ENCODE assay signal across 10 cellular contexts in genomic region chr1:167648978-167649752, GRCh38. TPM values are rescaled to one million over a fixed set of nuclear protein-coding genes. Genes with fewer than 3 reads are reported as not detected.
DNase-seq lines count a peak whose midpoint lies in the region; ATAC-seq and TF ChIP-seq lines count a peak whose summit lies in the region.
"Had no signal": no experiment of that assay in that cellular context is flagged by ENCODE, and none has a peak within 500 bp of the region (broad histone marks: within the 10 kb centered on the region; RNA-seq: fewer than 3 reads in every experiment).

No MANE protein-coding gene starts in this region.

- H3K27me3 ChIP-seq in CD8-positive, alpha-beta memory T cell (ENCODE audit: insufficient read depth, low read length, poor library complexity, severe bottlenecking) = no peaks in the 10 kb centered on the region
- no peaks in the 10 kb centered on the region for H3K27me3 ChIP-seq in effector memory CD4-positive, alpha-beta T cell (replicated peaks; ENCODE audit: control insufficient read depth, insufficient read depth, low read length, poor library complexity, severe bottlenecking)

- H3K9me3 Mint-ChIP-seq in CD8-positive, alpha-beta memory T cell = no peaks in the 10 kb centered on the region
- H3K9me3 Mint-ChIP-seq in natural killer cell treated with Interleukin-12 subunit alpha and Interleukin-12 subunit beta and Interleukin-15 and Interleukin-18, amount 100 ng/mL, for 72 hours = no peaks in the 10 kb centered on the region

- no peak for TF ChIP-seq POLR2A in NB4 (IDR thresholded peaks at IDR 0.05; ENCODE audit: extremely low read depth, insufficient read length)

- H3K4me1 Mint-ChIP-seq in CD8-positive, alpha-beta memory T cell = peaks cover 89 to 93% (median 93%) of the 10 kb centered on the region in 3 donors
- H3K4me1 Mint-ChIP-seq in natural killer cell treated with Interleukin-12 subunit alpha and Interleukin-12 subunit beta and Interleukin-15 and Interleukin-18, amount 100 ng/mL, for 72 hours (ENCODE audit: low read depth in 2 of 2) = peaks cover 60 to 73% of the 10 kb centered on the region in 2 donors

- TF ChIP-seq CTCF in NB4 (IDR thresholded peaks at IDR 0.05; ENCODE audit: low read depth, low read length) (no peak), GM20000 (IDR thresholded peaks at IDR 0.05; ENCODE audit: extremely low read depth, missing control alignments) (no peak)

- DNase-seq in CD8-positive, alpha-beta memory T cell = no peak
- DNase-seq in NB4 (ENCODE audit: low read depth) (peak; percentile 77), posterior cingulate gyrus (no peak), GM20000 (ENCODE audit: low spot score) (no peak), cortex of kidney (lab: John Stamatoyannopoulos, UW) (no peak)
- DNase-seq in effector memory CD4-positive, alpha-beta T cell = no peak
- DNase-seq in natural killer cell treated with Interleukin-12 subunit alpha and Interleukin-12 subunit beta and Interleukin-15 and Interleukin-18, amount 100 ng/mL, for 72 hours (ENCODE audit: low spot score) = no peak
- no peak for DNase-seq in activated CD4-positive, CD25-positive, alpha-beta regulatory T cell (lab: John Stamatoyannopoulos, UW)
- DNase-seq: SHP77 treated with DMSO at 0.1 percent for 48 hours had no signal

- ATAC-seq in natural killer cell treated with Interleukin-12 subunit alpha and Interleukin-12 subunit beta and Interleukin-15 and Interleukin-18, amount 100 ng/mL, for 72 hours = peak in 1 of 2 donors; percentile 37

- H3K27me3 Mint-ChIP-seq in CD8-positive, alpha-beta memory T cell = peaks cover 0 to 3% of the 10 kb centered on the region in 2 donors
- no peaks in the 10 kb centered on the region for H3K27me3 Mint-ChIP-seq in natural killer cell treated with Interleukin-12 subunit alpha and Interleukin-12 subunit beta and Interleukin-15 and Interleukin-18, amount 100 ng/mL, for 72 hours

- H3K4me1 ChIP-seq in CD8-positive, alpha-beta memory T cell (ENCODE audit: insufficient read depth, low read length) = peaks cover 77% of the 10 kb centered on the region
- H3K4me1 ChIP-seq in effector memory CD4-positive, alpha-beta T cell (ENCODE audit: control insufficient read depth, insufficient read depth, low read length, poor library complexity, severe bottlenecking) = peaks cover 70% of the 10 kb centered on the region

- H3K27ac ChIP-seq in CD8-positive, alpha-beta memory T cell (ENCODE audit: low read depth, low read length) = no peak overlapping the region
- H3K27ac ChIP-seq in effector memory CD4-positive, alpha-beta T cell (ENCODE audit: insufficient read depth, low read length, poor library complexity, severe bottlenecking) = peak overlapping the region; percentile 27

- intact Hi-C loops in posterior cingulate gyrus (cut with DNase I) = no loop called here

- peak overlapping the region; percentile 83 to 98 (median 95) for H3K27ac Mint-ChIP-seq in CD8-positive, alpha-beta memory T cell
- peak overlapping the region; percentile 83 to 96 for H3K27ac Mint-ChIP-seq in natural killer cell treated with Interleukin-12 subunit alpha and Interleukin-12 subunit beta and Interleukin-15 and Interleukin-18, amount 100 ng/mL, for 72 hours

- peaks cover 2 to 58% (median 14%) of the 10 kb centered on the region in 3 donors for H3K36me3 Mint-ChIP-seq in CD8-positive, alpha-beta memory T cell
- H3K36me3 Mint-ChIP-seq in natural killer cell treated with Interleukin-12 subunit alpha and Interleukin-12 subunit beta and Interleukin-15 and Interleukin-18, amount 100 ng/mL, for 72 hours = no peaks in the 10 kb centered on the region

- no peaks in the 10 kb centered on the region for H3K9me3 ChIP-seq in CD8-positive, alpha-beta memory T cell (ENCODE audit: low read length)
- H3K9me3 ChIP-seq in effector memory CD4-positive, alpha-beta T cell (ENCODE audit: control insufficient read depth, low read length) = no peaks in the 10 kb centered on the region

- H3K4me3 ChIP-seq in CD8-positive, alpha-beta memory T cell (ENCODE audit: low read length) = peak overlapping the region; percentile 9
- H3K4me3 ChIP-seq in NB4 (ENCODE audit: low read depth, low read length) = no peak overlapping the region
- H3K4me3 ChIP-seq in effector memory CD4-positive, alpha-beta T cell (ENCODE audit: insufficient read depth, low read depth, low read length, poor library complexity, severe bottlenecking) = no peak overlapping the region

- H3K4me3 Mint-ChIP-seq in CD8-positive, alpha-beta memory T cell = peak overlapping the region; percentile 34 to 86 (median 77)
- peak overlapping the region; percentile 55 for H3K4me3 Mint-ChIP-seq in natural killer cell treated with Interleukin-12 subunit alpha and Interleukin-12 subunit beta and Interleukin-15 and Interleukin-18, amount 100 ng/mL, for 72 hours

- CTCF ChIA-PET in CD8-positive, alpha-beta memory T cell (lab: Charles Lee) = interaction anchor here (0.8 to 5.1 kb wide), 5 partner anchors 12 to 54 kb away, joined by 3 to 22 read pairs (median 10); no protein-coding TSS in a partner anchor

- H3K36me3 ChIP-seq in CD8-positive, alpha-beta memory T cell (ENCODE audit: insufficient read depth, low read length) = peaks cover 7% of the 10 kb centered on the region
- peaks cover 13% of the 10 kb centered on the region for H3K36me3 ChIP-seq in effector memory CD4-positive, alpha-beta T cell (ENCODE audit: control insufficient read depth, insufficient read depth, low read length)

- POLR2A ChIA-PET in CD8-positive, alpha-beta memory T cell (lab: Charles Lee) = interaction anchor here (0.6 to 1.1 kb wide), 4 partner anchors 21 to 66 kb away, joined by 3 to 4 read pairs (median 3); no protein-coding TSS in a partner anchor

RNA-seq across cellular contexts. Expression of gene RCSD1, which starts 19.1 kb away (rescaled TPM):
- total RNA-seq in CD8-positive, alpha-beta memory T cell = 10 to 100 TPM; 45.9 to 47.9 TPM
- 171 TPM for polyA plus RNA-seq in CD8-positive, alpha-beta memory T cell
- 10 to 100 TPM; 30.3 to 30.9 TPM for total RNA-seq in natural killer cell treated with Interleukin-12 subunit alpha and Interleukin-12 subunit beta and Interleukin-15 and Interleukin-18, amount 100 ng/mL, for 72 hours
- total RNA-seq: G401 had no signal
